Comparison of ENCODE assay signal across 24 cellular contexts in the genomic region with DNA sequence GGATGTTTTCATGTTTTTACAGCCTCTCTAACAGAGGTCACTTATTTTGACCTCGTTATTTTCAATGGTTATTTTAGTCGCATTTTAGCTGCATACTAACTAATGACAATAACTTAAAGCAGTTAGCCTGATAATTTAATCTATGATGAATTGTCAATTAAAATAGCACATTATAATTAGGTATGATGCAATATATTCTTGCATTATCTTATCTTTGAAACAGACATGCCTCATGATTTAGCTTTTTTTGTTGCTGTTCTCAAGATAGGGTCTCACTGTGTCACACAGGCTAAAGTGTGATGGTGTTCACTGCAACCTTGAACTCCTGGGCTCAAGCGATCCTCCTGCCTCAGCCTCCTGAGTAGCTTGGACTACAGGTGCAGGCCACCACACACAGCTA.
"Had no signal": no experiment of that assay in that cellular context is flagged by ENCODE, and none has a peak within 500 bp of the region (broad histone marks: within the 10 kb centered on the region; RNA-seq: fewer than 3 reads in every experiment).

No MANE protein-coding gene starts in this region.

- ATAC-seq: left lobe of liver; lower lobe of right lung; mucosa of descending colon; naive thymus-derived CD4-positive, alpha-beta T cell; natural killer cell treated with Interleukin-12 subunit alpha and Interleukin-12 subunit beta and Interleukin-15 and Interleukin-18, amount 100 ng/mL, for 72 hours; sciatic nerve; stimulated activated naive B cell treated with anti-CD40 and anti-IgM and Interleukin-4, amounts not matched to agents 10 μg/mL and 1 μg/mL and 100 μg/mL, for 72 hours; stimulated activated naive CD8-positive, alpha-beta T cell treated with anti-CD3 and anti-CD28 coated beads, Interleukin-15, Interleukin-2, amounts not matched to agents 100 U/mL and 50 U/mL, for 24 hours had no signal

- DNase-seq: islet precursor cell; lower lobe of right lung; mammary epithelial cell; mucosa of descending colon; ovary; stimulated activated CD4-positive, alpha-beta T cell treated with anti-CD3 and anti-CD28 coated beads, Interleukin-12 subunit alpha, Interleukin-12 subunit beta, amount 100 ng/mL, for 4 hours; stimulated activated CD4-positive, alpha-beta T cell treated with anti-CD3 and anti-CD28 coated beads, Interleukin-15, amount 100 ng/mL, for 24 hours; stimulated activated CD4-positive, alpha-beta T cell treated with anti-CD3 and anti-CD28 coated beads, Interleukin-2, amount 100 ng/mL, for 24 hours; stimulated activated CD4-positive, alpha-beta T cell treated with anti-CD3 and anti-CD28 coated beads, Interleukin-4, amount 100 ng/mL, for 1 hour; stimulated activated naive B cell treated with anti-CD40 and anti-IgM and Interleukin-4, amounts not matched to agents 10 μg/mL and 1 μg/mL and 100 μg/mL, for 72 hours; stimulated activated naive CD8-positive, alpha-beta T cell treated with anti-CD3 and anti-CD28 coated beads, Interleukin-15, Interleukin-2, amounts not matched to agents 100 U/mL and 50 U/mL, for 24 hours; stomach; testis; thyroid gland; transverse colon; upper lobe of left lung had no signal

- H3K4me3 ChIP-seq: hepatocyte, lower lobe of right lung, mucosa of descending colon, ovary, right atrium auricular region, skin epidermis, stomach, testis, thyroid gland, transverse colon, upper lobe of left lung, vagina had no signal

- H3K4me2 ChIP-seq: hepatocyte had no signal

- H3K9me3 ChIP-seq: lower lobe of right lung, mucosa of descending colon, right atrium auricular region, stomach, testis, thyroid gland, transverse colon, upper lobe of left lung, vagina had no signal

- H3K4me1 ChIP-seq: testis, thyroid gland, transverse colon, upper lobe of left lung had no signal

- H2AFZ ChIP-seq: hepatocyte had no signal

- H3K36me3 ChIP-seq: lower lobe of right lung, ovary, right atrium auricular region, stomach, thyroid gland, transverse colon, upper lobe of left lung, vagina had no signal

- H3K27ac ChIP-seq: hepatocyte, lower lobe of right lung, ovary, right atrium auricular region, skin epidermis, stomach, testis, thyroid gland, transverse colon, upper lobe of left lung, vagina had no signal

- H3K27me3 ChIP-seq: ovary, right atrium auricular region, testis, thyroid gland, upper lobe of left lung, vagina had no signal

- H3K79me2 ChIP-seq: hepatocyte had no signal
